2 cellular contexts compared by ENCODE assay signal in the genomic region with DNA sequence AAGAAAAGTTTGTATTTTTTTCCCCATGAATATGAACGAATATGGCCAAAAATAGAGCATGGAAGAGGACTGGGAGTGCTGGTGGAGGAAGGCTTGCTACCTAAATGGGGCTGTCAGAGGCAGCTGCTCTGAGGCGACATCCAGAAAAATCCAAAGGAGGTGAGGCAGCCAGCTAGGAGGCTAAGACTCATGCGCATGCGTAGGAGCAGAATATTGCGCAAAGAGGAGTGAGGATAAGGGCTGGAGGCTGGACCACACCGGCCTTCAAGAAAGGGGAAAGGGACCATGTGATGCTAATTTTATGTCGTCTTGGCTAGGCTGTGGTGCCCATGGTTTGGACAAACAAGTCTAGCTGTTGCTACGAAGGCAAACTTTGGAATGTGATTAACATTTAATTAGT.
TF ChIP-seq lines count a peak whose summit lies in the region.

No MANE protein-coding gene starts in this region.

TF ChIP-seq in HCT116, 20 proteins besides CTCF, POLR2A, EP300 and RAD21:
- TF ChIP-seq ZFX (IDR thresholded peaks at IDR 0.05) (no peak), FOSL1 (IDR thresholded peaks at IDR 0.05; ENCODE audit: low read depth) (no peak), CEBPB (IDR thresholded peaks at IDR 0.05; ENCODE audit: low read depth) (no peak), YY1 (IDR thresholded peaks at IDR 0.05; ENCODE audit: extremely low read depth, insufficient replicate concordance, low read depth, low read length) (no peak), ZNF274 (IDR thresholded peaks at IDR 0.05; ENCODE audit: low read depth, low read length) (no peak), SRF (IDR thresholded peaks at IDR 0.05; ENCODE audit: low read depth) (no peak), EZH2 (IDR thresholded peaks at IDR 0.05) (no peak), JUND (IDR thresholded peaks at IDR 0.05) (no peak), SP1 (IDR thresholded peaks at IDR 0.05; ENCODE audit: low read depth) (no peak), TCF7L2 (IDR thresholded peaks at IDR 0.05; ENCODE audit: borderline replicate concordance, extremely low read depth, insufficient read depth, insufficient read length) (no peak), EGR1 (IDR thresholded peaks at IDR 0.05; ENCODE audit: low read depth) (no peak), ELF1 (IDR thresholded peaks at IDR 0.05; ENCODE audit: borderline replicate concordance, low read depth) (no peak), EZH2phosphoT487 (IDR thresholded peaks at IDR 0.05; ENCODE audit: borderline replicate concordance) (no peak), SIN3A (IDR thresholded peaks at IDR 0.05; ENCODE audit: low read depth) (no peak), CBX3 (IDR thresholded peaks at IDR 0.05; ENCODE audit: low read depth) (no peak)
- TF ChIP-seq, protein P1, sequence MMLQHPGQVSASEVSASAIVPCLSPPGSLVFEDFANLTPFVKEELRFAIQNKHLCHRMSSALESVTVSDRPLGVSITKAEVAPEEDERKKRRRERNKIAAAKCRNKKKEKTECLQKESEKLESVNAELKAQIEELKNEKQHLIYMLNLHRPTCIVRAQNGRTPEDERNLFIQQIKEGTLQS (IDR thresholded peaks at IDR 0.05), result no peak
- TF ChIP-seq, protein P2, sequence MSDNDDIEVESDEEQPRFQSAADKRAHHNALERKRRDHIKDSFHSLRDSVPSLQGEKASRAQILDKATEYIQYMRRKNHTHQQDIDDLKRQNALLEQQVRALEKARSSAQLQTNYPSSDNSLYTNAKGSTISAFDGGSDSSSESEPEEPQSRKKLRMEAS (IDR thresholded peaks at IDR 0.05), result no peak
- TF ChIP-seq, protein P3, sequence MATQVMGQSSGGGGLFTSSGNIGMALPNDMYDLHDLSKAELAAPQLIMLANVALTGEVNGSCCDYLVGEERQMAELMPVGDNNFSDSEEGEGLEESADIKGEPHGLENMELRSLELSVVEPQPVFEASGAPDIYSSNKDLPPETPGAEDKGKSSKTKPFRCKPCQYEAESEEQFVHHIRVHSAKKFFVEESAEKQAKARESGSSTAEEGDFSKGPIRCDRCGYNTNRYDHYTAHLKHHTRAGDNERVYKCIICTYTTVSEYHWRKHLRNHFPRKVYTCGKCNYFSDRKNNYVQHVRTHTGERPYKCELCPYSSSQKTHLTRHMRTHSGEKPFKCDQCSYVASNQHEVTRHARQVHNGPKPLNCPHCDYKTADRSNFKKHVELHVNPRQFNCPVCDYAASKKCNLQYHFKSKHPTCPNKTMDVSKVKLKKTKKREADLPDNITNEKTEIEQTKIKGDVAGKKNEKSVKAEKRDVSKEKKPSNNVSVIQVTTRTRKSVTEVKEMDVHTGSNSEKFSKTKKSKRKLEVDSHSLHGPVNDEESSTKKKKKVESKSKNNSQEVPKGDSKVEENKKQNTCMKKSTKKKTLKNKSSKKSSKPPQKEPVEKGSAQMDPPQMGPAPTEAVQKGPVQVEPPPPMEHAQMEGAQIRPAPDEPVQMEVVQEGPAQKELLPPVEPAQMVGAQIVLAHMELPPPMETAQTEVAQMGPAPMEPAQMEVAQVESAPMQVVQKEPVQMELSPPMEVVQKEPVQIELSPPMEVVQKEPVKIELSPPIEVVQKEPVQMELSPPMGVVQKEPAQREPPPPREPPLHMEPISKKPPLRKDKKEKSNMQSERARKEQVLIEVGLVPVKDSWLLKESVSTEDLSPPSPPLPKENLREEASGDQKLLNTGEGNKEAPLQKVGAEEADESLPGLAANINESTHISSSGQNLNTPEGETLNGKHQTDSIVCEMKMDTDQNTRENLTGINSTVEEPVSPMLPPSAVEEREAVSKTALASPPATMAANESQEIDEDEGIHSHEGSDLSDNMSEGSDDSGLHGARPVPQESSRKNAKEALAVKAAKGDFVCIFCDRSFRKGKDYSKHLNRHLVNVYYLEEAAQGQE (IDR thresholded peaks at IDR 0.05; ENCODE audit: low read depth), result no peak
- TF ChIP-seq, protein P4, sequence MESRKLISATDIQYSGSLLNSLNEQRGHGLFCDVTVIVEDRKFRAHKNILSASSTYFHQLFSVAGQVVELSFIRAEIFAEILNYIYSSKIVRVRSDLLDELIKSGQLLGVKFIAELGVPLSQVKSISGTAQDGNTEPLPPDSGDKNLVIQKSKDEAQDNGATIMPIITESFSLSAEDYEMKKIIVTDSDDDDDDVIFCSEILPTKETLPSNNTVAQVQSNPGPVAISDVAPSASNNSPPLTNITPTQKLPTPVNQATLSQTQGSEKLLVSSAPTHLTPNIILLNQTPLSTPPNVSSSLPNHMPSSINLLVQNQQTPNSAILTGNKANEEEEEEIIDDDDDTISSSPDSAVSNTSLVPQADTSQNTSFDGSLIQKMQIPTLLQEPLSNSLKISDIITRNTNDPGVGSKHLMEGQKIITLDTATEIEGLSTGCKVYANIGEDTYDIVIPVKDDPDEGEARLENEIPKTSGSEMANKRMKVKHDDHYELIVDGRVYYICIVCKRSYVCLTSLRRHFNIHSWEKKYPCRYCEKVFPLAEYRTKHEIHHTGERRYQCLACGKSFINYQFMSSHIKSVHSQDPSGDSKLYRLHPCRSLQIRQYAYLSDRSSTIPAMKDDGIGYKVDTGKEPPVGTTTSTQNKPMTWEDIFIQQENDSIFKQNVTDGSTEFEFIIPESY (IDR thresholded peaks at IDR 0.05; ENCODE audit: extremely low read depth, insufficient replicate concordance, low read length), result no peak
TF ChIP-seq in HCT116: peak in this region for 0.

TF ChIP-seq in H1, 55 proteins besides CTCF, POLR2A, EP300 and RAD21:
- TF ChIP-seq CEBPB (IDR thresholded peaks at IDR 0.05; ENCODE audit: low read depth, low read length) (0 out of 2 replicates have a peak, but pooled peaks have one; percentile 13), RBBP5 (IDR thresholded peaks at IDR 0.05; ENCODE audit: borderline replicate concordance, low read depth, low read length) (no peak)
